8 cellular contexts compared by ENCODE assay signal in the genomic region with DNA sequence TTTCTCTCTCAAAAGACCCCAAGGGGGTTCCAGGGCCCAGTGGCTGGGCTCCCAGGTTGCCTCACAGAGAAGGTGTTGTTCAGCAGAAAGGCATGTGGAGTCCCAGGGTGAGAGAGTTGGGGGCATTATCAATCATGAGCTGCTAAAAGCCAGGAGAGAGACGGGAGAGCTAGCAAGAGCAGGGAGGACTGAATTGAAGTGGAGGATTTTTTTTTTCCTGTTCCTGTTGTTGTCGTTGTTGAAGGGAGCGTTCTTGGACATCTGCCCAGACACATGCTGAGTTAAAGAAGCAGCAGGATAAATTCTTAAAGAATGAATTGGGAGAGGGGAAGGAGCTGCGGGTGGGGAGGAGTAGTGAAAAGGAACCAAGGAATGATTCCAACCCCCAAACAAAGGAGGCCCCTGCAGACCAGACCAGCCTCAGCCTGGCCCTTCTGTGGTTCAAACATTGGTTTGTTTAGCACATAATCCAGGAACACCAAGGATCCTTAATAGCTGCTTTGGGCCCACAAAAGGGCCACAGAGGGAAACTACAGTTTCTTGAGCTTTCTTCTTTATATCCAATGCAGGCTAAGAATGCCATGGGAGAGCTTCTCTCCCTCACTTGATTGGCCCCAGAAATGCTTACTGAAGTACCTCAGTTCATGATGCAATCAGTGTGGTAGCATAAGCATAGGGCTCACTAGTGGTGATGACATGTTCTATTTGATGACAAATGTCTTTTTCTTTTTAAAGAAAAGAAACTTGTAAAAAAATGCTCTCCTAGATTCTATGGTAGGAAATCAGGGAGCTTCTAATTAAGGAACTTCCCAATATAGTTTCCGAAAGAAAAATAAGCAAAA.
DNase-seq lines count a peak whose midpoint lies in the region; ATAC-seq and TF ChIP-seq lines count a peak whose summit lies in the region.

No MANE protein-coding gene starts in this region.

- DNase-seq in HFF-Myc (ENCODE audit: extremely low read depth, low read depth), result peak; percentile 84
- DNase-seq in SJCRH30, result peak; percentile 53 to 67
- DNase-seq in foreskin keratinocyte, result peak; percentile 44 to 76
- DNase-seq in ovary, result peak; percentile 67 to 89 (median 87)
- no peak for DNase-seq in Caco-2
- DNase-seq in immature natural killer cell, result no peak

- 15 to 20% (median 18%) methylated on average over 5 of the region's 5 CpGs for WGBS in ovary, 3 donors

- no peak for TF ChIP-seq CTCF in HFF-Myc (IDR thresholded peaks at IDR 0.05; ENCODE audit: low read depth, low read length, missing control alignments)
- TF ChIP-seq CTCF in foreskin keratinocyte (conservative IDR thresholded peaks at IDR 0.05), result no peak
- no peak for TF ChIP-seq CTCF in ovary (IDR thresholded peaks at IDR 0.05)
- no peak for TF ChIP-seq CTCF in Caco-2 (IDR thresholded peaks at IDR 0.05; ENCODE audit: insufficient read depth in 1 of 2, low read depth in 1 of 2, low read length in 1 of 2, severe bottlenecking in 1 of 2, unreplicated experiment in 1 of 2)

- TF ChIP-seq EP300 in ovary (IDR thresholded peaks at IDR 0.05), result no peak

- H3K4me1 ChIP-seq in SJCRH30, result peaks cover 11% of the 10 kb centered on the region; the same call in 1 of the 2 replicates
- H3K4me1 ChIP-seq in foreskin keratinocyte, result peaks cover 33% of the 10 kb centered on the region
- peaks cover 16% of the 10 kb centered on the region for H3K4me1 ChIP-seq in ovary (ENCODE audit: insufficient read depth)
- H3K4me1 ChIP-seq in Caco-2, result no peaks in the 10 kb centered on the region

- H3K4me1 Mint-ChIP-seq in Caco-2 (ENCODE audit: low read depth, unreplicated experiment) (no peaks in the 10 kb centered on the region), immature natural killer cell (peaks cover 20 to 33% of the 10 kb centered on the region in 2 donors)

- H3K27ac ChIP-seq in SJCRH30 (no peak overlapping the region; the same call in 1 of the 2 replicates), foreskin keratinocyte (peak overlapping the region; percentile 13), ovary (peak overlapping the region; percentile 58 to 78)

- CTCF ChIA-PET in Caco-2 (lab: Charles Lee), result no interaction called here

- H3K27ac Mint-ChIP-seq in Caco-2 (ENCODE audit: unreplicated experiment) (no peak overlapping the region), immature natural killer cell (no peak overlapping the region)

- no peaks in the 10 kb centered on the region for H3K27me3 ChIP-seq in SJCRH30
- no peaks in the 10 kb centered on the region for H3K27me3 ChIP-seq in foreskin keratinocyte
- no peaks in the 10 kb centered on the region for H3K27me3 ChIP-seq in ovary
- H3K27me3 ChIP-seq in Caco-2 (replicated peaks; ENCODE audit: control insufficient read depth, insufficient read depth, low read length), result no peaks in the 10 kb centered on the region

- H3K9me3 ChIP-seq in SJCRH30 (replicated peaks) (no peaks in the 10 kb centered on the region), ovary (no peaks in the 10 kb centered on the region), Caco-2 (no peaks in the 10 kb centered on the region)

- H3K9me3 Mint-ChIP-seq in Caco-2 (ENCODE audit: unreplicated experiment) (no peaks in the 10 kb centered on the region), immature natural killer cell (no peaks in the 10 kb centered on the region)

- H3K36me3 ChIP-seq in SJCRH30 (no peaks in the 10 kb centered on the region), ovary (no peaks in the 10 kb centered on the region), Caco-2 (ENCODE audit: control insufficient read depth, insufficient read depth, low read length) (no peaks in the 10 kb centered on the region)

- H3K4me3 ChIP-seq in HFF-Myc (replicated peaks; ENCODE audit: low read depth, low read length), result no peak overlapping the region
- H3K4me3 ChIP-seq in SJCRH30, result no peak overlapping the region
- no peak overlapping the region for H3K4me3 ChIP-seq in ovary
- no peak overlapping the region for H3K4me3 ChIP-seq in Caco-2 (ENCODE audit: low read depth, low read length)

- POLR2A ChIA-PET in Caco-2 (lab: Charles Lee), result no interaction called here

- peak; percentile 37 for ATAC-seq in foreskin keratinocyte
- ATAC-seq in GM19452 (IDR thresholded peaks at IDR 0.05; ENCODE audit: unreplicated experiment), result no peak
- no peak for ATAC-seq in HG03039 (IDR thresholded peaks at IDR 0.05; ENCODE audit: unreplicated experiment)

- H3K4me3 Mint-ChIP-seq in Caco-2 (ENCODE audit: unreplicated experiment) (no peak overlapping the region), immature natural killer cell (no peak overlapping the region)

- no peak for TF ChIP-seq POLR2A in ovary (IDR thresholded peaks at IDR 0.05)

- H3K27me3 Mint-ChIP-seq in Caco-2 (ENCODE audit: insufficient read depth, unreplicated experiment) (no peaks in the 10 kb centered on the region), immature natural killer cell (ENCODE audit: low read depth in 3 of 3) (no peaks in the 10 kb centered on the region)

- intact Hi-C loops in ovary (cut with DNase I), result no loop called here
- intact Hi-C loops in Caco-2 (cut with micrococcal nuclease; ENCODE audit: unreplicated experiment), result no loop called here

- no TSS peak for BruUV-seq in Caco-2 (replicated peaks; lab: Mats Ljungman, UMichigan)

- no peaks in the 10 kb centered on the region for H3K36me3 Mint-ChIP-seq in Caco-2 (ENCODE audit: insufficient read depth, unreplicated experiment)
- H3K36me3 Mint-ChIP-seq in immature natural killer cell, result peaks cover 0 to 11% (median 0%) of the 10 kb centered on the region in 3 donors

Comparison
In these comparisons a context has a peak if more than half of its experiments do, and no peak if none do; other contexts are left out.
1. DNase-seq: peak in HFF-Myc (single experiment), SJCRH30 (2 of 2), foreskin keratinocyte (2 of 2) and ovary (5 of 5); none in Caco-2 (0 of 2) and immature natural killer cell (0 of 3).